Comparison of ENCODE assay signal across 9 cellular contexts in genomic region chr1:189847613-189848012, GRCh38.
"Had no signal": no experiment of that assay in that cellular context is flagged by ENCODE, and none has a peak within 500 bp of the region (broad histone marks: within the 10 kb centered on the region; RNA-seq: fewer than 3 reads in every experiment).

No MANE protein-coding gene starts in this region.

- H3K36me3 ChIP-seq: HAP-1 had no signal

- ATAC-seq: HCT116, HepG2 had no signal

- H3K9ac ChIP-seq: GM23248 had no signal

- H2AFZ ChIP-seq: GM23248 had no signal

- H3K4me3 ChIP-seq: GM23248, HAP-1 had no signal

- H3K9me3 ChIP-seq: HAP-1 had no signal

- H3K27ac ChIP-seq: GM23248, HL-60 had no signal

- DNase-seq: GM23248, GOT3, H7, HFFc6, KBM-7 had no signal
